ENCODE assay signal across 18 cellular contexts in the genomic region with DNA sequence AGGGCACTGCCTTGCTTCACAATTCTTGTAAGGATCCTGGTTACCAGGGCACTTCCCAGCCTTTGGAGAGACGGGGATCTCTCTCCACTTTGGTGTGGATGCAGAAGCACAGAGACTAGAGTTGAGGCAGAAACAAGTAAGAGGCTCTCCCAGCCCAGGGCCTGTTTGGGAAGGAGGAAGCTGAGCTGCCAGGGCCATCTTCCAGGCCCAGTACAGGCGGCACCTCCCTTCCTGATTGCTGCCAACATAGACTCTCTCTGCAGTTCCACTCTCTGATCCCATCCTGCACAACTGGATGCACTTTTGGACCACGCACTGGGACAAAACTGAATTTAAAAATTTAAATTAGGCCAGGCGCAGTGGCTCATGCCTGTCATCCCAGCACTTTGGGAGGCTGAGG. TPM values are rescaled to one million over a fixed set of nuclear protein-coding genes. Genes with fewer than 3 reads are reported as not detected.
DNase-seq lines count a peak whose midpoint lies in the region; ATAC-seq and TF ChIP-seq lines count a peak whose summit lies in the region.
"Had no signal": no experiment of that assay in that cellular context is flagged by ENCODE, and none has a peak within 500 bp of the region (broad histone marks: within the 10 kb centered on the region; RNA-seq: fewer than 3 reads in every experiment).

No MANE protein-coding gene starts in this region.

- no peak for TF ChIP-seq EP300 in stomach (IDR thresholded peaks at IDR 0.05)

- TF ChIP-seq CTCF in adrenal gland (IDR thresholded peaks at IDR 0.05) (no peak), right atrium auricular region (IDR thresholded peaks at IDR 0.05) (no peak), stomach (IDR thresholded peaks at IDR 0.05) (no peak)

- H3K4me3 ChIP-seq in adrenal gland (no peak overlapping the region), right atrium auricular region (no peak overlapping the region), stomach (no peak overlapping the region)
- H3K4me3 ChIP-seq: HAP-1 had no signal

- H3K27me3 ChIP-seq in adrenal gland: no peaks in the 10 kb centered on the region
- H3K27me3 ChIP-seq in right atrium auricular region: no peaks in the 10 kb centered on the region
- H3K27me3 ChIP-seq in stomach: no peaks in the 10 kb centered on the region

- H3K4me1 ChIP-seq in adrenal gland (replicated peaks in 1 of 2) (peaks cover 0 to 11% of the 10 kb centered on the region in 2 donors), right atrium auricular region (peaks cover 0 to 8% of the 10 kb centered on the region in 2 donors), stomach (peaks cover 0 to 23% (median 7%) of the 10 kb centered on the region in 4 donors)

- DNase-seq in CD1c-positive myeloid dendritic cell (ENCODE audit: extremely low spot score): peak; percentile 49
- DNase-seq in adrenal gland: peak in 1 of 7 donors; percentile 24
- DNase-seq in right atrium auricular region (ENCODE audit: low spot score): no peak
- DNase-seq in stomach: no peak
- no peak for DNase-seq in mesenteric fat pad (ENCODE audit: low spot score)
- DNase-seq in DMS 273 (lab: John Stamatoyannopoulos, UW; ENCODE audit: unreplicated experiment): no peak
- DNase-seq: activated CD4-positive, alpha-beta T cell treated with anti-CD3 and anti-CD28 coated beads, Interleukin-2, amount 50 U/mL, for 1 hour; activated naive CD4-positive, alpha-beta T cell; activated T-cell treated with anti-CD3 and anti-CD28 coated beads for 4 hours; anterior cingulate cortex; CD8-positive, alpha-beta memory T cell; NCI-H1048; NCI-H2029 treated with DMSO at 0.1 percent for 48 hours; stimulated activated CD4-positive, alpha-beta T cell treated with anti-CD3 and anti-CD28 coated beads, Interleukin-4, amount 100 ng/mL, for 4 hours; SW 1271 had no signal

- no peaks in the 10 kb centered on the region for H3K36me3 ChIP-seq in adrenal gland (replicated peaks in 1 of 2)
- no peaks in the 10 kb centered on the region for H3K36me3 ChIP-seq in right atrium auricular region
- no peaks in the 10 kb centered on the region for H3K36me3 ChIP-seq in stomach
- H3K36me3 ChIP-seq: HAP-1 had no signal

- TF ChIP-seq POLR2A in adrenal gland (IDR thresholded peaks at IDR 0.05) (no peak), stomach (IDR thresholded peaks at IDR 0.05) (no peak)

- no peak for ATAC-seq in HG03196 (IDR thresholded peaks at IDR 0.05; ENCODE audit: unreplicated experiment)
- no peak for ATAC-seq in GM18511 (IDR thresholded peaks at IDR 0.05; ENCODE audit: unreplicated experiment)

- H3K27ac ChIP-seq in adrenal gland: peak overlapping the region in 4 of 5 donors; percentile 1 to 79 (median 34)
- H3K27ac ChIP-seq in right atrium auricular region: peak overlapping the region; percentile 42 to 64
- peak overlapping the region; percentile 7 to 67 (median 50) for H3K27ac ChIP-seq in stomach

- H3K9me3 ChIP-seq in adrenal gland (replicated peaks in 1 of 3): no peaks in the 10 kb centered on the region
- no peaks in the 10 kb centered on the region for H3K9me3 ChIP-seq in right atrium auricular region
- H3K9me3 ChIP-seq in stomach: no peaks in the 10 kb centered on the region
- H3K9me3 ChIP-seq: HAP-1 had no signal

- intact Hi-C loops in adrenal gland (cut with DNase I): no loop called here
- intact Hi-C loops in stomach (cut with DNase I; ENCODE audit: low total_unique reads): no loop called here

- 73 to 88% (median 75%) methylated on average over 4 of the region's 4 CpGs for WGBS in adrenal gland, 4 donors
- 82 to 91% (median 89%) methylated on average over 4 of the region's 4 CpGs for WGBS in stomach, 5 donors

RNA-seq across cellular contexts. Expression of gene NRROS, which starts 16.1 kb away (rescaled TPM):
- total RNA-seq in adrenal gland: 1 to 10 TPM; 1.2 to 9.9 (median 8.3) TPM
- polyA plus RNA-seq in adrenal gland: 1 to 10 TPM; 1.2 to 6.8 (median 2.4) TPM
- total RNA-seq in right atrium auricular region: 1 to 10 TPM; 2.4 to 4.8 TPM
- total RNA-seq in stomach: 1 to 10 TPM in 3 of 5 donors, under 1 TPM in 1, not detected in 1; 0.45 to 5.5 (median 1.6) TPM
- 1 to 10 TPM in 2 of 3 donors, under 1 TPM in 1; 0.85 to 1.4 (median 1.3) TPM for polyA plus RNA-seq in stomach
- total RNA-seq in mesenteric fat pad: 20.7 TPM

RNA-seq across cellular contexts. Expression of gene FBXO45, which starts 54.9 kb away (rescaled TPM):
- total RNA-seq in adrenal gland: 1 to 10 TPM; 3.2 to 7.9 (median 5.1) TPM
- polyA plus RNA-seq in adrenal gland: 1 to 10 TPM; 1.5 to 8.1 (median 1.8) TPM
- 1 to 10 TPM; 6.3 to 6.5 TPM for total RNA-seq in right atrium auricular region
- 10 to 100 TPM in 2 of 5 donors, 1 to 10 TPM in 3; 1.2 to 12.1 (median 5.7) TPM for total RNA-seq in stomach
- polyA plus RNA-seq in stomach: 1 to 10 TPM; 3.1 to 4.6 (median 3.7) TPM
- 7.7 TPM for total RNA-seq in mesenteric fat pad

RNA-seq across cellular contexts. Expression of gene WDR53, which starts 55.0 kb away (rescaled TPM):
- total RNA-seq in adrenal gland: 10 to 100 TPM in 3 of 8 donors, 1 to 10 TPM in 5; 1.8 to 14.3 (median 7.3) TPM
- 10 to 100 TPM; 14.9 to 27.5 (median 16.5) TPM for polyA plus RNA-seq in adrenal gland
- 1 to 10 TPM; 3.0 to 4.3 TPM for total RNA-seq in right atrium auricular region
- 1 to 10 TPM in 3 of 5 donors, not detected in 2; 1.8 to 4.8 (median 4.6) TPM for total RNA-seq in stomach
- polyA plus RNA-seq in stomach: 10 to 100 TPM in 2 of 3 donors, 1 to 10 TPM in 1; 9.0 to 13.4 (median 11.5) TPM
- 7.3 TPM for total RNA-seq in mesenteric fat pad
